In genomic region chr10:52215745-52216361, GRCh38 we compare ENCODE assay signal across 8 cellular contexts.
A peak's percentile ranks its signal among the peaks of the same experiment; 100 is the strongest.
DNase-seq lines count a peak whose midpoint lies in the region; ATAC-seq and TF ChIP-seq lines count a peak whose summit lies in the region.

No MANE protein-coding gene starts in this region.

- no TSS peak for BruUV-seq in Caco-2 (replicated peaks; lab: Mats Ljungman, UMichigan)

- H3K9me3 ChIP-seq in Caco-2 (no peaks in the 10 kb centered on the region), ovary (no peaks in the 10 kb centered on the region)

- DNase-seq in Caco-2 (peak; percentile 62 to 76), NCI-H2171 treated with DMSO at 0.1 percent for 48 hours (lab: John Stamatoyannopoulos, UW) (peak; percentile 33), fibroblast of the aortic adventitia (ENCODE audit: low read depth) (peak; percentile 86), ovary (peak in 3 of 5 donors; percentile 15 to 60 (median 29))
- DNase-seq in activated CD4-positive, alpha-beta T cell treated with anti-CD3 and anti-CD28 coated beads, Interleukin-2, amount 50 U/mL, for 4 hours: peak; percentile 2 to 13

- H3K4me3 Mint-ChIP-seq in Caco-2 (ENCODE audit: unreplicated experiment): no peak overlapping the region
- no peak overlapping the region for H3K4me3 Mint-ChIP-seq in stimulated activated memory B cell treated with anti-CD40 and anti-IgM and Interleukin-4, amounts not matched to agents 10 μg/mL and 1 μg/mL and 100 μg/mL, for 72 hours

- CTCF ChIA-PET in Caco-2 (lab: Charles Lee): interaction anchor here (1.1 kb wide), 1 partner anchor 149 kb away, joined by 3 read pairs; no protein-coding TSS in a partner anchor

- H3K4me1 ChIP-seq in Caco-2 (peaks cover 14% of the 10 kb centered on the region), ovary (ENCODE audit: insufficient read depth) (no peaks in the 10 kb centered on the region)

- intact Hi-C loops in Caco-2 (cut with micrococcal nuclease; ENCODE audit: unreplicated experiment) (loop anchor here (1.0 to 10.0 kb wide), 11 partner anchors 111 to 1204 kb away; no protein-coding TSS in a partner anchor), ovary (cut with DNase I) (loop anchor here in 1 of 4 donors (5.0 to 10.0 kb wide), 2 partner anchors 1151 to 1224 kb away; no protein-coding TSS in a partner anchor)

- H3K36me3 Mint-ChIP-seq in Caco-2 (ENCODE audit: insufficient read depth, unreplicated experiment): no peaks in the 10 kb centered on the region
- no peaks in the 10 kb centered on the region for H3K36me3 Mint-ChIP-seq in stimulated activated memory B cell treated with anti-CD40 and anti-IgM and Interleukin-4, amounts not matched to agents 10 μg/mL and 1 μg/mL and 100 μg/mL, for 72 hours

- H3K9me3 Mint-ChIP-seq in Caco-2 (ENCODE audit: unreplicated experiment): no peaks in the 10 kb centered on the region
- H3K9me3 Mint-ChIP-seq in stimulated activated memory B cell treated with anti-CD40 and anti-IgM and Interleukin-4, amounts not matched to agents 10 μg/mL and 1 μg/mL and 100 μg/mL, for 72 hours: no peaks in the 10 kb centered on the region

- H3K4me1 Mint-ChIP-seq in Caco-2 (ENCODE audit: low read depth, unreplicated experiment): peaks cover 7% of the 10 kb centered on the region
- peaks cover 15% of the 10 kb centered on the region for H3K4me1 Mint-ChIP-seq in stimulated activated memory B cell treated with anti-CD40 and anti-IgM and Interleukin-4, amounts not matched to agents 10 μg/mL and 1 μg/mL and 100 μg/mL, for 72 hours

- H3K36me3 ChIP-seq in Caco-2 (ENCODE audit: control insufficient read depth, insufficient read depth, low read length) (no peaks in the 10 kb centered on the region), ovary (no peaks in the 10 kb centered on the region)

- TF ChIP-seq CTCF in Caco-2 (IDR thresholded peaks at IDR 0.05; ENCODE audit: insufficient read depth in 1 of 2, low read depth in 1 of 2, low read length in 1 of 2, severe bottlenecking in 1 of 2, unreplicated experiment in 1 of 2): peak; percentile 84 to 92
- TF ChIP-seq CTCF in fibroblast of the aortic adventitia (IDR thresholded peaks at IDR 0.05; ENCODE audit: insufficient read depth, low read length): peak; percentile 69
- TF ChIP-seq CTCF in ovary (IDR thresholded peaks at IDR 0.05): peak; percentile 40 to 83 (median 51)

- POLR2A ChIA-PET in Caco-2 (lab: Charles Lee): no interaction called here

- H3K4me3 ChIP-seq in Caco-2 (ENCODE audit: low read depth, low read length): no peak overlapping the region
- no peak overlapping the region for H3K4me3 ChIP-seq in fibroblast of the aortic adventitia (ENCODE audit: low read depth, low read length)
- no peak overlapping the region for H3K4me3 ChIP-seq in ovary

- no peaks in the 10 kb centered on the region for H3K27me3 ChIP-seq in Caco-2 (replicated peaks; ENCODE audit: control insufficient read depth, insufficient read depth, low read length)
- H3K27me3 ChIP-seq in ovary: no peaks in the 10 kb centered on the region

- H3K27ac Mint-ChIP-seq in Caco-2 (ENCODE audit: unreplicated experiment): no peak overlapping the region
- no peak overlapping the region for H3K27ac Mint-ChIP-seq in stimulated activated memory B cell treated with anti-CD40 and anti-IgM and Interleukin-4, amounts not matched to agents 10 μg/mL and 1 μg/mL and 100 μg/mL, for 72 hours

- no peaks in the 10 kb centered on the region for H3K27me3 Mint-ChIP-seq in Caco-2 (ENCODE audit: insufficient read depth, unreplicated experiment)
- no peaks in the 10 kb centered on the region for H3K27me3 Mint-ChIP-seq in stimulated activated memory B cell treated with anti-CD40 and anti-IgM and Interleukin-4, amounts not matched to agents 10 μg/mL and 1 μg/mL and 100 μg/mL, for 72 hours

- no peak for TF ChIP-seq EP300 in ovary (IDR thresholded peaks at IDR 0.05)

- H3K27ac ChIP-seq in ovary: no peak overlapping the region

- TF ChIP-seq POLR2A in ovary (IDR thresholded peaks at IDR 0.05): no peak

- ATAC-seq in GM18870 (IDR thresholded peaks at IDR 0.05; ENCODE audit: unreplicated experiment): peak; percentile 70
- peak; percentile 70 for ATAC-seq in HG03039 (IDR thresholded peaks at IDR 0.05; ENCODE audit: unreplicated experiment)
- no peak for ATAC-seq in stimulated activated memory B cell treated with anti-CD40 and anti-IgM and Interleukin-4, amounts not matched to agents 10 μg/mL and 1 μg/mL and 100 μg/mL, for 72 hours

Comparison
In these comparisons a context has a peak if more than half of its experiments do, and no peak if none do; other contexts are left out.
1. DNase-seq: peak in every context shown above with its lines; median percentile 86 in fibroblast of the aortic adventitia; 69 in Caco-2; 33 in NCI-H2171 treated with DMSO at 0.1 percent for 48 hours; 29 in ovary; 8 in activated CD4-positive, alpha-beta T cell treated with anti-CD3 and anti-CD28 coated beads, Interleukin-2, amount 50 U/mL, for 4 hours.